In the genomic region with DNA sequence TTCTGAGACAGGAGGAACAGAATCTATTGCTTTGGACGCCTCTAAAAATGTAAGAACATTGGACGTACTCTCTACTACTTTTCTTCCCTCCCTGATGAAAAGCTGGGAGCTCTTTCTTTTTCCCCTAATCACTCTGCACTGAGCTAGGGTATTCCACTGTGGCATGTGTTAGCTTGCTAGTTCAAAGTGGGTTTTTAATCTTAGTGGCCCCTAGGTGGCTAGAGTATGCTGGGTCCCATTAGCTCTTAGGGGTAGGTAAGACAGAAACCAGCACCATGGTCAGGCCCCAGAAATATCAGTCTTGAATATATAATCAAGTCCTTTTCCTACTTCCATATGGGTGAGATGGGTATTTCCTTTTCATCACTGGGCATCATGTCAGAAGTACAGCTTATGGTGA, we compare ENCODE assay signal across 26 cellular contexts.
"Had no signal": no experiment of that assay in that cellular context is flagged by ENCODE, and none has a peak within 500 bp of the region (broad histone marks: within the 10 kb centered on the region; RNA-seq: fewer than 3 reads in every experiment).

No MANE protein-coding gene starts in this region.

- H3K4me1 Mint-ChIP-seq: activated CD4-positive, alpha-beta memory T cell treated with anti-CD3 and anti-CD28 coated beads, Interleukin-2, amount 10 ng/mL, durations not matched to agents 7 days and 5 days; activated CD4-positive, alpha-beta T cell treated with anti-CD3 and anti-CD28 coated beads, Interleukin-2, amount 10 ng/mL, durations not matched to agents 7 days and 5 days; activated naive CD4-positive, alpha-beta T cell treated with anti-CD3 and anti-CD28 coated beads, Interleukin-2, amount 10 ng/mL, durations not matched to agents 7 days and 5 days; activated naive CD8-positive, alpha-beta T cell treated with anti-CD3 and anti-CD28 coated beads, Interleukin-2, amount 10 ng/mL, durations not matched to agents 7 days and 5 days; central memory CD8-positive, alpha-beta T cell had no signal

- H3K27ac Mint-ChIP-seq: activated CD4-positive, alpha-beta memory T cell treated with anti-CD3 and anti-CD28 coated beads, Interleukin-2, amount 10 ng/mL, durations not matched to agents 7 days and 5 days; activated CD4-positive, alpha-beta T cell treated with anti-CD3 and anti-CD28 coated beads, Interleukin-2, amount 10 ng/mL, durations not matched to agents 7 days and 5 days; activated naive CD4-positive, alpha-beta T cell treated with anti-CD3 and anti-CD28 coated beads, Interleukin-2, amount 10 ng/mL, durations not matched to agents 7 days and 5 days; activated naive CD4-positive, alpha-beta T cell treated with anti-CD3 and anti-CD28 coated beads, Interleukin-2, amount 50 U/mL, for 72 hours; activated naive CD8-positive, alpha-beta T cell treated with anti-CD3 and anti-CD28 coated beads, Interleukin-2, amount 10 ng/mL, durations not matched to agents 7 days and 5 days; activated T-cell treated with anti-CD3 and anti-CD28 coated beads, Interleukin-2, amount 50 U/mL, for 24 hours; activated T-cell treated with anti-CD3 and anti-CD28 coated beads, Interleukin-2, amount 50 U/mL, for 72 hours; dendritic cell treated with granulocyte-macrophage colony-stimulating factor and Interleukin-4, amounts not matched to agents 40 ng/mL and 50 ng/mL, for 4 days had no signal

- H3K4me1 ChIP-seq: esophagus muscularis mucosa, foreskin keratinocyte, gastrocnemius medialis had no signal

- H3K27ac ChIP-seq: brain microvascular endothelial cell, coronary artery, dorsolateral prefrontal cortex, esophagus muscularis mucosa, foreskin keratinocyte, gastrocnemius medialis had no signal

- H3K4me3 ChIP-seq: coronary artery, dorsolateral prefrontal cortex, esophagus muscularis mucosa, gastrocnemius medialis had no signal

- H3K36me3 ChIP-seq: brain microvascular endothelial cell, esophagus muscularis mucosa, gastrocnemius medialis had no signal

- DNase-seq: activated CD4-positive, alpha-beta memory T cell treated with anti-CD3 and anti-CD28 coated beads, Interleukin-2, amount 10 ng/mL, durations not matched to agents 7 days and 5 days; activated CD4-positive, alpha-beta T cell treated with anti-CD3 and anti-CD28 coated beads for 1 hour; activated CD4-positive, alpha-beta T cell treated with anti-CD3 and anti-CD28 coated beads for 4 hours; activated CD4-positive, alpha-beta T cell treated with anti-CD3 and anti-CD28 coated beads, Interleukin-2, amount 10 ng/mL, durations not matched to agents 7 days and 5 days; activated CD4-positive, alpha-beta T cell treated with anti-CD3 and anti-CD28 coated beads, Interleukin-2, amount 50 U/mL, for 4 hours; activated CD8-positive, alpha-beta memory T cell treated with anti-CD3 and anti-CD28 coated beads, Interleukin-2, amount 50 U/mL, for 48 hours; activated gamma-delta T cell; activated naive CD4-positive, alpha-beta T cell; activated naive CD4-positive, alpha-beta T cell treated with anti-CD3 and anti-CD28 coated beads, Interleukin-2, amount 10 ng/mL, durations not matched to agents 7 days and 5 days; activated naive CD8-positive, alpha-beta T cell treated with anti-CD3 and anti-CD28 coated beads, Interleukin-2, amount 10 ng/mL, durations not matched to agents 7 days and 5 days; activated T-cell treated with anti-CD3 and anti-CD28 coated beads for 4 hours; activated T-cell treated with anti-CD3 and anti-CD28 coated beads, Interleukin-2, amount 50 U/mL, for 24 hours; activated T-cell treated with anti-CD3 and anti-CD28 coated beads, Interleukin-2, amount 50 U/mL, for 72 hours; brain microvascular endothelial cell; dorsolateral prefrontal cortex; effector memory CD4-positive, alpha-beta T cell; erythroblast; foreskin keratinocyte; gastrocnemius medialis; glutamatergic neuron; T-helper 2 cell had no signal

- H3K27me3 ChIP-seq: brain microvascular endothelial cell, dorsolateral prefrontal cortex, esophagus muscularis mucosa, foreskin keratinocyte, gastrocnemius medialis had no signal

- H3K27me3 Mint-ChIP-seq: activated CD4-positive, alpha-beta memory T cell treated with anti-CD3 and anti-CD28 coated beads, Interleukin-2, amount 10 ng/mL, durations not matched to agents 7 days and 5 days; activated CD4-positive, alpha-beta T cell treated with anti-CD3 and anti-CD28 coated beads, Interleukin-2, amount 10 ng/mL, durations not matched to agents 7 days and 5 days; activated naive CD4-positive, alpha-beta T cell treated with anti-CD3 and anti-CD28 coated beads, Interleukin-2, amount 10 ng/mL, durations not matched to agents 7 days and 5 days; activated naive CD8-positive, alpha-beta T cell treated with anti-CD3 and anti-CD28 coated beads, Interleukin-2, amount 10 ng/mL, durations not matched to agents 7 days and 5 days; activated T-cell treated with anti-CD3 and anti-CD28 coated beads, Interleukin-2, amount 50 U/mL, for 24 hours; central memory CD8-positive, alpha-beta T cell; dendritic cell treated with granulocyte-macrophage colony-stimulating factor and Interleukin-4, amounts not matched to agents 40 ng/mL and 50 ng/mL, for 4 days had no signal

- H3K9me3 ChIP-seq: esophagus muscularis mucosa, gastrocnemius medialis had no signal

- H3K4me3 Mint-ChIP-seq: activated CD4-positive, alpha-beta memory T cell treated with anti-CD3 and anti-CD28 coated beads, Interleukin-2, amount 10 ng/mL, durations not matched to agents 7 days and 5 days; activated CD4-positive, alpha-beta T cell treated with anti-CD3 and anti-CD28 coated beads, Interleukin-2, amount 10 ng/mL, durations not matched to agents 7 days and 5 days; activated naive CD4-positive, alpha-beta T cell treated with anti-CD3 and anti-CD28 coated beads, Interleukin-2, amount 10 ng/mL, durations not matched to agents 7 days and 5 days; activated naive CD8-positive, alpha-beta T cell treated with anti-CD3 and anti-CD28 coated beads, Interleukin-2, amount 10 ng/mL, durations not matched to agents 7 days and 5 days; activated T-cell treated with anti-CD3 and anti-CD28 coated beads, Interleukin-2, amount 50 U/mL, for 24 hours; activated T-cell treated with anti-CD3 and anti-CD28 coated beads, Interleukin-2, amount 50 U/mL, for 72 hours; central memory CD8-positive, alpha-beta T cell; dendritic cell treated with granulocyte-macrophage colony-stimulating factor and Interleukin-4, amounts not matched to agents 40 ng/mL and 50 ng/mL, for 4 days had no signal

- H3K36me3 Mint-ChIP-seq: activated naive CD4-positive, alpha-beta T cell treated with anti-CD3 and anti-CD28 coated beads, Interleukin-2, amount 10 ng/mL, durations not matched to agents 7 days and 5 days; activated naive CD8-positive, alpha-beta T cell treated with anti-CD3 and anti-CD28 coated beads, Interleukin-2, amount 10 ng/mL, durations not matched to agents 7 days and 5 days had no signal
